Comparison of ENCODE assay signal across 8 cellular contexts in genomic region chr1:109283748-109284600, GRCh38. TPM values are rescaled to one million over a fixed set of nuclear protein-coding genes. Genes with fewer than 3 reads are reported as not detected.
DNase-seq lines count a peak whose midpoint lies in the region; ATAC-seq and TF ChIP-seq lines count a peak whose summit lies in the region.

No MANE protein-coding gene starts in this region.

- H3K27ac ChIP-seq in caudate nucleus (ENCODE audit: low read depth, low read length) = peak overlapping the region; percentile 83

- H3K4me1 ChIP-seq in mucosa of descending colon (ENCODE audit: low read depth) = peaks cover 12% of the 10 kb centered on the region

- TF ChIP-seq CTCF in GM12864 (IDR thresholded peaks at IDR 0.05; ENCODE audit: low read depth, low read length, missing control alignments) (no peak), mucosa of descending colon (IDR thresholded peaks at IDR 0.05) (no peak)

- peak; percentile 30 for ATAC-seq in HG03571 (IDR thresholded peaks at IDR 0.05; ENCODE audit: unreplicated experiment)
- ATAC-seq in mucosa of descending colon = peak; percentile 27
- no peak for ATAC-seq in GM21515 (IDR thresholded peaks at IDR 0.05; ENCODE audit: unreplicated experiment)

- no peaks in the 10 kb centered on the region for H3K9me3 ChIP-seq in mucosa of descending colon

- DNase-seq in GM12864 (ENCODE audit: low read depth) (peak; percentile 36), caudate nucleus (lab: John Stamatoyannopoulos, UW) (no peak), mucosa of descending colon (no peak), NCI-H1092 treated with DMSO at 0.1 percent for 48 hours (lab: John Stamatoyannopoulos, UW) (no peak)
- no peak for DNase-seq in stimulated activated CD4-positive, alpha-beta T cell treated with anti-CD3 and anti-CD28 coated beads, Interleukin-4, amount 100 ng/mL, for 4 hours
- no peak for DNase-seq in stimulated activated CD4-positive, alpha-beta T cell treated with anti-CD3 and anti-CD28 coated beads, Interleukin-2, amount 100 ng/mL, for 24 hours

- no peaks in the 10 kb centered on the region for H3K36me3 ChIP-seq in mucosa of descending colon (ENCODE audit: low read depth)

- intact Hi-C loops in mucosa of descending colon (cut with DNase I, micrococcal nuclease) = no loop called here

- H3K4me3 ChIP-seq in GM12864 (ENCODE audit: low read depth, low read length) (peak overlapping the region; percentile 61), mucosa of descending colon (peak overlapping the region; percentile 34)

RNA-seq across cellular contexts. Expression of gene PSRC1, which starts 1.0 kb away (rescaled TPM):
- total RNA-seq in mucosa of descending colon = 1 to 10 TPM; 3.4 to 9.0 (median 4.2) TPM

RNA-seq across cellular contexts. Expression of gene MYBPHL, which starts 22.8 kb away (rescaled TPM):
- not detected for total RNA-seq in mucosa of descending colon

RNA-seq across cellular contexts. Expression of gene CELSR2, which starts 34.6 kb away (rescaled TPM):
- 10 to 100 TPM in 1 of 3 donors, 1 to 10 TPM in 2; 2.8 to 14.7 (median 3.2) TPM for total RNA-seq in mucosa of descending colon
